14 cellular contexts compared by ENCODE assay signal in genomic region chr6:24191346-24191745, GRCh38.
A peak's percentile ranks its signal among the peaks of the same experiment; 100 is the strongest.
DNase-seq lines count a peak whose midpoint lies in the region; TF ChIP-seq lines count a peak whose summit lies in the region.
"Had no signal": no experiment of that assay in that cellular context is flagged by ENCODE, and none has a peak within 500 bp of the region (broad histone marks: within the 10 kb centered on the region; RNA-seq: fewer than 3 reads in every experiment).

No MANE protein-coding gene starts in this region.

- H3K36me3 ChIP-seq in SK-N-MC (ENCODE audit: insufficient read depth, low read length): no peaks in the 10 kb centered on the region
- H3K36me3 ChIP-seq in MG63: no peaks in the 10 kb centered on the region
- no peaks in the 10 kb centered on the region for H3K36me3 ChIP-seq in vagina
- H3K36me3 ChIP-seq: HAP-1 had no signal

- H3K9ac ChIP-seq in SK-N-MC (ENCODE audit: insufficient read length): no peak overlapping the region
- H3K9ac ChIP-seq: GM23248 had no signal

- H3K9me3 ChIP-seq in SK-N-MC (ENCODE audit: low read depth, low read length): no peaks in the 10 kb centered on the region
- H3K9me3 ChIP-seq in MG63: no peaks in the 10 kb centered on the region
- no peaks in the 10 kb centered on the region for H3K9me3 ChIP-seq in vagina
- H3K9me3 ChIP-seq: Caco-2, HAP-1 had no signal

- TF ChIP-seq CTCF in vagina (IDR thresholded peaks at IDR 0.05): no peak

- no peaks in the 10 kb centered on the region for H3K27me3 ChIP-seq in MG63
- no peaks in the 10 kb centered on the region for H3K27me3 ChIP-seq in vagina

- intact Hi-C loops in vagina (cut with DNase I): no loop called here

- H3K27ac ChIP-seq in SK-N-MC (no peak overlapping the region), vagina (no peak overlapping the region)
- H3K27ac ChIP-seq: C4-2B, GM23248 had no signal

- TF ChIP-seq POLR2A in vagina (IDR thresholded peaks at IDR 0.05): no peak

- H3K4me1 ChIP-seq in vagina: no peaks in the 10 kb centered on the region
- H3K4me1 ChIP-seq: HAP-1 had no signal

- H3K4me3 ChIP-seq in SK-N-MC (no peak overlapping the region), MG63 (no peak overlapping the region), vagina (no peak overlapping the region)
- H3K4me3 ChIP-seq: GM23248, HAP-1 had no signal

- peak; percentile 18 for DNase-seq in NCI-H2171 treated with DMSO at 0.1 percent for 48 hours (lab: John Stamatoyannopoulos, UW)
- DNase-seq in NCI-H2171 (lab: John Stamatoyannopoulos, UW): no peak
- DNase-seq in SK-N-MC (ENCODE audit: low read depth, low spot score): peak; percentile 22
- peak; percentile 38 for DNase-seq in fibroblast of gingiva (ENCODE audit: low read depth)
- DNase-seq in MG63: no peak
- DNase-seq in stimulated activated CD4-positive, alpha-beta T cell treated with anti-CD3 and anti-CD28 coated beads, Interleukin-12 subunit alpha, Interleukin-12 subunit beta, amount 100 ng/mL, for 4 hours: no peak
- no peak for DNase-seq in vagina (ENCODE audit: extremely low spot score in 2 of 2)
- DNase-seq: 8988T; Caco-2; CD4-positive, alpha-beta T cell; DMS53; GM23248 had no signal

Comparison
In these comparisons a context has a peak if more than half of its experiments do, and no peak if none do; other contexts are left out.
1. DNase-seq: peak in NCI-H2171 treated with DMSO at 0.1 percent for 48 hours (single experiment), SK-N-MC (single experiment) and fibroblast of gingiva (single experiment); none in NCI-H2171 (single experiment), MG63 (single experiment), stimulated activated CD4-positive, alpha-beta T cell treated with anti-CD3 and anti-CD28 coated beads, Interleukin-12 subunit alpha, Interleukin-12 subunit beta, amount 100 ng/mL, for 4 hours (single experiment) and vagina (0 of 2).